8 cellular contexts compared by ENCODE assay signal in the genomic region with DNA sequence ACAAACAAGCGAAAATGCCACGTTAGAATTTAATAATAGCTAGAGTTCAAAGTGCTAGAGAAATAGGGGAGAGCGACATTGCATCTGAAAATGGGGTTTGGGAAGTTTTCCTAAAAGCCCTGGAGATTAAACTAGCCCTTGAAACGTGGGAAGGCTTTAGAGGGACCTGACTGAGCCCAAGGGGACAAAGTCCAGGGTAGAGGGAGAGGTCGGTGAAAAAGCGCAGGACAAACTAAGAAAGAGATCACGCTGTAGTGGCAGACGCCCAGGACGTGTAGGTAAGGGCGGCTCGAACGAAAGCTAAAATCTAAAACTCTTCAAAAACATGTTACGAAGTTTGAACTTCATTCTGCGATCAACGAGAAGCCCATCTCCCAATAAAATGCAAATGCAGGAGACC. TPM values are rescaled to one million over a fixed set of nuclear protein-coding genes. Genes with fewer than 3 reads are reported as not detected.
DNase-seq lines count a peak whose midpoint lies in the region; ATAC-seq and TF ChIP-seq lines count a peak whose summit lies in the region.
"Had no signal": no experiment of that assay in that cellular context is flagged by ENCODE, and none has a peak within 500 bp of the region (broad histone marks: within the 10 kb centered on the region; RNA-seq: fewer than 3 reads in every experiment).

No MANE protein-coding gene starts in this region.

- H3K9me3 ChIP-seq in iPS-18c (ENCODE audit: control insufficient read depth, insufficient read depth, low read length) = peaks cover 3% of the 10 kb centered on the region

- H3K27ac ChIP-seq in HL-60 (replicated peaks) = peak overlapping the region; percentile 94

- intact Hi-C loops in activated T-helper 1 cell treated with anti-CD3 and anti-CD28 coated beads, Interleukin-12 subunit alpha, Interleukin-12 subunit beta, Interleukin-2, Interleukin-4 antibody, amounts not matched to agents 30 ng/mL and 10 ng/mL and 1 ng/mL, durations not matched to agents 14 hours and 24 hours and 36 hours (cut with micrococcal nuclease) = loop anchor here (1.0 to 2.0 kb wide), 3 partner anchors 139 to 195 kb away; no protein-coding TSS in a partner anchor

- H3K27ac Mint-ChIP-seq in activated T-helper 1 cell treated with anti-CD3 and anti-CD28 coated beads, Interleukin-12 subunit alpha, Interleukin-12 subunit beta, Interleukin-2, Interleukin-4 antibody, amounts not matched to agents 30 ng/mL and 10 ng/mL and 1 ng/mL, durations not matched to agents 14 hours and 24 hours and 36 hours = peak overlapping the region; percentile 94
- peak overlapping the region; percentile 22 to 76 for H3K27ac Mint-ChIP-seq in stimulated activated naive CD8-positive, alpha-beta T cell treated with anti-CD3 and anti-CD28 coated beads, Interleukin-15, amount 100 ng/mL, for 72 hours

- DNase-seq in HL-60 (ENCODE audit: low read depth in 1 of 2, low spot score in 1 of 2) = no peak
- DNase-seq in activated T-helper 1 cell treated with anti-CD3 and anti-CD28 coated beads, Interleukin-12 subunit alpha, Interleukin-12 subunit beta, Interleukin-2, Interleukin-4 antibody, amounts not matched to agents 30 ng/mL and 10 ng/mL and 1 ng/mL, durations not matched to agents 14 hours and 24 hours and 36 hours (ENCODE audit: low spot score) = no peak
- no peak for DNase-seq in stimulated activated naive CD8-positive, alpha-beta T cell treated with anti-CD3 and anti-CD28 coated beads, Interleukin-15, amount 100 ng/mL, for 72 hours

- H3K4me3 Mint-ChIP-seq in activated T-helper 1 cell treated with anti-CD3 and anti-CD28 coated beads, Interleukin-12 subunit alpha, Interleukin-12 subunit beta, Interleukin-2, Interleukin-4 antibody, amounts not matched to agents 30 ng/mL and 10 ng/mL and 1 ng/mL, durations not matched to agents 14 hours and 24 hours and 36 hours = peak overlapping the region; percentile 84
- peak overlapping the region; percentile 84 to 88 for H3K4me3 Mint-ChIP-seq in stimulated activated naive CD8-positive, alpha-beta T cell treated with anti-CD3 and anti-CD28 coated beads, Interleukin-15, amount 100 ng/mL, for 72 hours

- H3K27me3 ChIP-seq in HL-60 (ENCODE audit: insufficient read depth, poor library complexity, severe bottlenecking) = no peaks in the 10 kb centered on the region

- H3K4me3 ChIP-seq in HL-60 (replicated peaks; ENCODE audit: insufficient read depth, low read length) = peak overlapping the region; percentile 39; the same call in 1 of the 2 replicates
- H3K4me3 ChIP-seq in iPS-18c (ENCODE audit: insufficient read depth, low read depth, low read length) = peak overlapping the region; percentile 34; the same call in 1 of the 2 replicates

- no peak for TF ChIP-seq CTCF in HL-60 (IDR thresholded peaks at IDR 0.05; ENCODE audit: insufficient read depth, low read length)

- no peaks in the 10 kb centered on the region for H3K9me3 Mint-ChIP-seq in activated T-helper 1 cell treated with anti-CD3 and anti-CD28 coated beads, Interleukin-12 subunit alpha, Interleukin-12 subunit beta, Interleukin-2, Interleukin-4 antibody, amounts not matched to agents 30 ng/mL and 10 ng/mL and 1 ng/mL, durations not matched to agents 14 hours and 24 hours and 36 hours
- H3K9me3 Mint-ChIP-seq in stimulated activated naive CD8-positive, alpha-beta T cell treated with anti-CD3 and anti-CD28 coated beads, Interleukin-15, amount 100 ng/mL, for 72 hours = no peaks in the 10 kb centered on the region

- H3K36me3 Mint-ChIP-seq in activated T-helper 1 cell treated with anti-CD3 and anti-CD28 coated beads, Interleukin-12 subunit alpha, Interleukin-12 subunit beta, Interleukin-2, Interleukin-4 antibody, amounts not matched to agents 30 ng/mL and 10 ng/mL and 1 ng/mL, durations not matched to agents 14 hours and 24 hours and 36 hours (ENCODE audit: low read depth) = no peaks in the 10 kb centered on the region

- peaks cover 19% of the 10 kb centered on the region for H3K4me1 Mint-ChIP-seq in activated T-helper 1 cell treated with anti-CD3 and anti-CD28 coated beads, Interleukin-12 subunit alpha, Interleukin-12 subunit beta, Interleukin-2, Interleukin-4 antibody, amounts not matched to agents 30 ng/mL and 10 ng/mL and 1 ng/mL, durations not matched to agents 14 hours and 24 hours and 36 hours (ENCODE audit: low read depth)
- H3K4me1 Mint-ChIP-seq in stimulated activated naive CD8-positive, alpha-beta T cell treated with anti-CD3 and anti-CD28 coated beads, Interleukin-15, amount 100 ng/mL, for 72 hours = peaks cover 22% of the 10 kb centered on the region

- H3K27me3 Mint-ChIP-seq in activated T-helper 1 cell treated with anti-CD3 and anti-CD28 coated beads, Interleukin-12 subunit alpha, Interleukin-12 subunit beta, Interleukin-2, Interleukin-4 antibody, amounts not matched to agents 30 ng/mL and 10 ng/mL and 1 ng/mL, durations not matched to agents 14 hours and 24 hours and 36 hours (ENCODE audit: insufficient read depth) = no peaks in the 10 kb centered on the region
- no peaks in the 10 kb centered on the region for H3K27me3 Mint-ChIP-seq in stimulated activated naive CD8-positive, alpha-beta T cell treated with anti-CD3 and anti-CD28 coated beads, Interleukin-15, amount 100 ng/mL, for 72 hours

- no peak for ATAC-seq in stimulated activated naive CD8-positive, alpha-beta T cell treated with anti-CD3 and anti-CD28 coated beads, Interleukin-15, amount 100 ng/mL, for 72 hours
- ATAC-seq in GM21367 (IDR thresholded peaks at IDR 0.05; ENCODE audit: unreplicated experiment) (no peak), GM21515 (IDR thresholded peaks at IDR 0.05; ENCODE audit: unreplicated experiment) (no peak), GM21576 (IDR thresholded peaks at IDR 0.05; ENCODE audit: unreplicated experiment) (no peak)

RNA-seq across cellular contexts. Expression of gene ATP11C, which starts 1.1 kb away (rescaled TPM):
- total RNA-seq in activated T-helper 1 cell treated with anti-CD3 and anti-CD28 coated beads, Interleukin-12 subunit alpha, Interleukin-12 subunit beta, Interleukin-2, Interleukin-4 antibody, amounts not matched to agents 30 ng/mL and 10 ng/mL and 1 ng/mL, durations not matched to agents 14 hours and 24 hours and 36 hours = 17.7 and 18.3 TPM in 2 replicates

RNA-seq across cellular contexts. Expression of gene CXorf66, which starts 31.4 kb away (rescaled TPM):
- total RNA-seq in activated T-helper 1 cell treated with anti-CD3 and anti-CD28 coated beads, Interleukin-12 subunit alpha, Interleukin-12 subunit beta, Interleukin-2, Interleukin-4 antibody, amounts not matched to agents 30 ng/mL and 10 ng/mL and 1 ng/mL, durations not matched to agents 14 hours and 24 hours and 36 hours = not detected in 2 replicates
- total RNA-seq: activated CD8-positive, alpha-beta memory T cell treated with anti-CD3 and anti-CD28 coated beads for 36 hours had no signal
